Comparison of ENCODE assay signal across 16 cellular contexts in the genomic region with DNA sequence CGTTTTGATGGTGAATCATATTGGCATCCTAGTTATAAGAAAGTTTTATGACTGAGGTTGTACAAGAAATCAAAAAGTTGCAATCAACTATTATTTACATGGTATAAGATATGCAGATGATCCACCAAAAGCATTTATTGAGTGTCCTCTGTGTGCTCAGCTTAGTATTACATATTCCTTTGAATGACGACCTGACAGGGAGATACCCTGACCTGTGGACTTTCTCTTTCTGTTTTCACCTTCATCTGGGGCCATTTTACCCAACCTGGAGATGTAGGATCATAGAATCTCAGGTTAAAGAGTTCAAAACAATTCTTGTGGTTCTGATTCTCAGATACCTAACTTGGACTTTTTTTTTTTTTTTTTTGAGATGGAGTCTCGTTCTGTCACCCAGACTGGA.
DNase-seq lines count a peak whose midpoint lies in the region; ATAC-seq, FAIRE-seq and TF ChIP-seq lines count a peak whose summit lies in the region.
"Had no signal": no experiment of that assay in that cellular context is flagged by ENCODE, and none has a peak within 500 bp of the region (broad histone marks: within the 10 kb centered on the region; RNA-seq: fewer than 3 reads in every experiment).

No MANE protein-coding gene starts in this region.

- no peak overlapping the region for H3K27ac ChIP-seq in GM23338 (ENCODE audit: low read depth)
- H3K27ac ChIP-seq: A549, C4-2B had no signal

- no peaks in the 10 kb centered on the region for H3K27me3 ChIP-seq in GM23338 (ENCODE audit: insufficient read depth)
- H3K27me3 ChIP-seq: BE2C had no signal

- TF ChIP-seq POLR2A in GM12891 (IDR thresholded peaks at IDR 0.05; ENCODE audit: low read depth, low read length) = no peak

- ATAC-seq in GM19351 (IDR thresholded peaks at IDR 0.05; ENCODE audit: unreplicated experiment) (peak; percentile 35), HG03520 (IDR thresholded peaks at IDR 0.05; ENCODE audit: unreplicated experiment) (peak; percentile 48), GM23338 (no peak)
- ATAC-seq: A549, K562 had no signal

- no peaks in the 10 kb centered on the region for H3K4me1 Mint-ChIP-seq in GM23338
- H3K4me1 Mint-ChIP-seq: CD4-positive, alpha-beta memory T cell; H9 had no signal

- no peaks in the 10 kb centered on the region for H3K9me3 Mint-ChIP-seq in GM23338
- H3K9me3 Mint-ChIP-seq: H9 had no signal

- H3K9me2 ChIP-seq in GM23338 (ENCODE audit: insufficient read depth) = no peaks in the 10 kb centered on the region

- peak; percentile 5 for FAIRE-seq in GM12891 (lab: Jason Lieb, UNC)
- FAIRE-seq: A549, K562 had no signal

- no peak overlapping the region for H3K27ac Mint-ChIP-seq in GM23338
- H3K27ac Mint-ChIP-seq: CD4-positive, alpha-beta memory T cell; H9 had no signal

- in situ Hi-C loops in GM13977 (cut with MboI; ENCODE audit: low pct_unique_long_range_greater_than_20kb, low sequenced_read_pairs, unreplicated experiment) = no loop called here

- no peak overlapping the region for H3K4me2 ChIP-seq in GM23338
- H3K4me2 ChIP-seq: A549 had no signal

- H3K4me1 ChIP-seq in GM23338 (ENCODE audit: insufficient read depth) = no peaks in the 10 kb centered on the region
- H3K4me1 ChIP-seq: A549, BE2C had no signal

- DNase-seq in GM12891 (ENCODE audit: insufficient read length, low spot score) (no peak), NCI-H1436 (lab: John Stamatoyannopoulos, UW) (no peak), GM13977 (ENCODE audit: low spot score) (no peak), GM23338 (ENCODE audit: low spot score) (no peak), NCI-H2107 (lab: John Stamatoyannopoulos, UW) (no peak)
- DNase-seq: BE2C; CD4-positive, alpha-beta memory T cell; DMS79; GOT3; H9; Karpas-422 had no signal

- H3K79me2 ChIP-seq in GM23338 (replicated peaks; ENCODE audit: insufficient read depth) = no peaks in the 10 kb centered on the region

- H3K36me3 Mint-ChIP-seq in GM23338 (ENCODE audit: low read depth) = no peaks in the 10 kb centered on the region; the same call in 2 of the 3 replicates
- H3K36me3 Mint-ChIP-seq: CD4-positive, alpha-beta memory T cell had no signal

- no peaks in the 10 kb centered on the region for H3F3A ChIP-seq in GM23338 (replicated peaks; ENCODE audit: low read depth)

- no peak overlapping the region for H3K4me3 ChIP-seq in GM23338
- H3K4me3 ChIP-seq: A549, K562 had no signal

- H3K4me3 Mint-ChIP-seq in GM23338 = no peak overlapping the region
- H3K4me3 Mint-ChIP-seq: CD4-positive, alpha-beta memory T cell; H9 had no signal

- H3K36me3 ChIP-seq in GM23338 (ENCODE audit: insufficient read depth) = no peaks in the 10 kb centered on the region
- H3K36me3 ChIP-seq: BE2C had no signal

- H2AFZ ChIP-seq in GM23338 = no peak overlapping the region

- H3K27me3 Mint-ChIP-seq in GM23338 (ENCODE audit: insufficient read depth, low read depth, poor library complexity) = no peaks in the 10 kb centered on the region
- H3K27me3 Mint-ChIP-seq: CD4-positive, alpha-beta memory T cell had no signal

- H4K20me1 ChIP-seq in GM23338 (replicated peaks; ENCODE audit: insufficient read depth) = no peaks in the 10 kb centered on the region

- TF ChIP-seq CTCF in GM13977 (IDR thresholded peaks at IDR 0.05; ENCODE audit: extremely low read depth, insufficient read depth, missing control alignments) (no peak), GM23338 (conservative IDR thresholded peaks at IDR 0.05; ENCODE audit: low read depth in 2 of 2) (no peak)

TF ChIP-seq in GM12891, 5 proteins besides CTCF, POLR2A, EP300 and RAD21:
- TF ChIP-seq TAF1 (IDR thresholded peaks at IDR 0.05; ENCODE audit: low read depth, low read length) = no peak
- TF ChIP-seq SPI1 (IDR thresholded peaks at IDR 0.05; ENCODE audit: low read depth, low read length) = no peak
- TF ChIP-seq POLR2AphosphoS5 (IDR thresholded peaks at IDR 0.05; ENCODE audit: low read depth, low read length) = no peak
- no peak for TF ChIP-seq PAX5 (IDR thresholded peaks at IDR 0.05; ENCODE audit: insufficient read depth, low read length, severe bottlenecking)
- no peak for TF ChIP-seq POU2F2 (IDR thresholded peaks at IDR 0.05; ENCODE audit: low read depth, low read length)

TF ChIP-seq in GM23338, 12 proteins besides CTCF, POLR2A, EP300 and RAD21:
- TF ChIP-seq, protein P1, sequence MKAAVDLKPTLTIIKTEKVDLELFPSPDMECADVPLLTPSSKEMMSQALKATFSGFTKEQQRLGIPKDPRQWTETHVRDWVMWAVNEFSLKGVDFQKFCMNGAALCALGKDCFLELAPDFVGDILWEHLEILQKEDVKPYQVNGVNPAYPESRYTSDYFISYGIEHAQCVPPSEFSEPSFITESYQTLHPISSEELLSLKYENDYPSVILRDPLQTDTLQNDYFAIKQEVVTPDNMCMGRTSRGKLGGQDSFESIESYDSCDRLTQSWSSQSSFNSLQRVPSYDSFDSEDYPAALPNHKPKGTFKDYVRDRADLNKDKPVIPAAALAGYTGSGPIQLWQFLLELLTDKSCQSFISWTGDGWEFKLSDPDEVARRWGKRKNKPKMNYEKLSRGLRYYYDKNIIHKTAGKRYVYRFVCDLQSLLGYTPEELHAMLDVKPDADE (IDR thresholded peaks at IDR 0.05) = no peak
- TF ChIP-seq ZNF114 (CRISPR knock-in tag; IDR thresholded peaks at IDR 0.05) (no peak), ZNF331 (CRISPR knock-in tag; IDR thresholded peaks at IDR 0.05; ENCODE audit: low read depth) (no peak), NANOG (IDR thresholded peaks at IDR 0.05; ENCODE audit: borderline replicate concordance) (no peak), JUNB (IDR thresholded peaks at IDR 0.05; ENCODE audit: unreplicated experiment) (no peak)
- TF ChIP-seq, protein P2, sequence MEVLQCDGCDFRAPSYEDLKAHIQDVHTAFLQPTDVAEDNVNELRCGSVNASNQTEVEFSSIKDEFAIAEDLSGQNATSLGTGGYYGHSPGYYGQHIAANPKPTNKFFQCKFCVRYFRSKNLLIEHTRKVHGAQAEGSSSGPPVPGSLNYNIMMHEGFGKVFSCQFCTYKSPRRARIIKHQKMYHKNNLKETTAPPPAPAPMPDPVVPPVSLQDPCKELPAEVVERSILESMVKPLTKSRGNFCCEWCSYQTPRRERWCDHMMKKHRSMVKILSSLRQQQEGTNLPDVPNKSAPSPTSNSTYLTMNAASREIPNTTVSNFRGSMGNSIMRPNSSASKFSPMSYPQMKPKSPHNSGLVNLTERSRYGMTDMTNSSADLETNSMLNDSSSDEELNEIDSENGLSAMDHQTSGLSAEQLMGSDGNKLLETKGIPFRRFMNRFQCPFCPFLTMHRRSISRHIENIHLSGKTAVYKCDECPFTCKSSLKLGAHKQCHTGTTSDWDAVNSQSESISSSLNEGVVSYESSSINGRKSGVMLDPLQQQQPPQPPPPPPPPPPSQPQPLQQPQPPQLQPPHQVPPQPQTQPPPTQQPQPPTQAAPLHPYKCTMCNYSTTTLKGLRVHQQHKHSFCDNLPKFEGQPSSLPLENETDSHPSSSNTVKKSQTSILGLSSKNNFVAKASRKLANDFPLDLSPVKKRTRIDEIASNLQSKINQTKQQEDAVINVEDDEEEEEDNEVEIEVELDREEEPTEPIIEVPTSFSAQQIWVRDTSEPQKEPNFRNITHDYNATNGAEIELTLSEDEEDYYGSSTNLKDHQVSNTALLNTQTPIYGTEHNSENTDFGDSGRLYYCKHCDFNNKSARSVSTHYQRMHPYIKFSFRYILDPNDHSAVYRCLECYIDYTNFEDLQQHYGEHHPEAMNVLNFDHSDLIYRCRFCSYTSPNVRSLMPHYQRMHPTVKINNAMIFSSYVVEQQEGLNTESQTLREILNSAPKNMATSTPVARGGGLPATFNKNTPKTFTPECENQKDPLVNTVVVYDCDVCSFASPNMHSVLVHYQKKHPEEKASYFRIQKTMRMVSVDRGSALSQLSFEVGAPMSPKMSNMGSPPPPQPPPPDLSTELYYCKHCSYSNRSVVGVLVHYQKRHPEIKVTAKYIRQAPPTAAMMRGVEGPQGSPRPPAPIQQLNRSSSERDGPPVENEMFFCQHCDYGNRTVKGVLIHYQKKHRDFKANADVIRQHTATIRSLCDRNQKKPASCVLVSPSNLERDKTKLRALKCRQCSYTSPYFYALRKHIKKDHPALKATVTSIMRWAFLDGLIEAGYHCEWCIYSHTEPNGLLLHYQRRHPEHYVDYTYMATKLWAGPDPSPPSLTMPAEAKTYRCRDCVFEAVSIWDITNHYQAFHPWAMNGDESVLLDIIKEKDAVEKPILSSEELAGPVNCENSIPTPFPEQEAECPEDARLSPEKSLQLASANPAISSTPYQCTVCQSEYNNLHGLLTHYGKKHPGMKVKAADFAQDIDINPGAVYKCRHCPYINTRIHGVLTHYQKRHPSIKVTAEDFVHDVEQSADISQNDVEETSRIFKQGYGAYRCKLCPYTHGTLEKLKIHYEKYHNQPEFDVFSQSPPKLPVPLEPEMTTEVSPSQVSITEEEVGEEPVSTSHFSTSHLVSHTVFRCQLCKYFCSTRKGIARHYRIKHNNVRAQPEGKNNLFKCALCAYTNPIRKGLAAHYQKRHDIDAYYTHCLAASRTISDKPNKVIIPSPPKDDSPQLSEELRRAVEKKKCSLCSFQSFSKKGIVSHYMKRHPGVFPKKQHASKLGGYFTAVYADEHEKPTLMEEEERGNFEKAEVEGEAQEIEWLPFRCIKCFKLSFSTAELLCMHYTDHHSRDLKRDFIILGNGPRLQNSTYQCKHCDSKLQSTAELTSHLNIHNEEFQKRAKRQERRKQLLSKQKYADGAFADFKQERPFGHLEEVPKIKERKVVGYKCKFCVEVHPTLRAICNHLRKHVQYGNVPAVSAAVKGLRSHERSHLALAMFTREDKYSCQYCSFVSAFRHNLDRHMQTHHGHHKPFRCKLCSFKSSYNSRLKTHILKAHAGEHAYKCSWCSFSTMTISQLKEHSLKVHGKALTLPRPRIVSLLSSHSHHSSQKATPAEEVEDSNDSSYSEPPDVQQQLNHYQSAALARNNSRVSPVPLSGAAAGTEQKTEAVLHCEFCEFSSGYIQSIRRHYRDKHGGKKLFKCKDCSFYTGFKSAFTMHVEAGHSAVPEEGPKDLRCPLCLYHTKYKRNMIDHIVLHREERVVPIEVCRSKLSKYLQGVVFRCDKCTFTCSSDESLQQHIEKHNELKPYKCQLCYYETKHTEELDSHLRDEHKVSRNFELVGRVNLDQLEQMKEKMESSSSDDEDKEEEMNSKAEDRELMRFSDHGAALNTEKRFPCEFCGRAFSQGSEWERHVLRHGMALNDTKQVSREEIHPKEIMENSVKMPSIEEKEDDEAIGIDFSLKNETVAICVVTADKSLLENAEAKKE (CRISPR knock-in tag; IDR thresholded peaks at IDR 0.05) = no peak
TF ChIP-seq in GM23338: peak in this region for 0.
